10 cellular contexts compared by ENCODE assay signal in genomic region chr1:17060129-17060868, GRCh38. TPM values are rescaled to one million over a fixed set of nuclear protein-coding genes. Genes with fewer than 3 reads are reported as not detected.
DNase-seq lines count a peak whose midpoint lies in the region; ATAC-seq and TF ChIP-seq lines count a peak whose summit lies in the region.
"Had no signal": no experiment of that assay in that cellular context is flagged by ENCODE, and none has a peak within 500 bp of the region (broad histone marks: within the 10 kb centered on the region; RNA-seq: fewer than 3 reads in every experiment).

No MANE protein-coding gene starts in this region.

- H3K9ac ChIP-seq in ES-I3 (ENCODE audit: low read depth, low read length) = 0 out of 2 replicates have a peak overlapping the region, but pooled peaks have one; percentile 4
- H3K9ac ChIP-seq in neural progenitor cell = no peak overlapping the region
- H3K9ac ChIP-seq: parathyroid adenoma had no signal

- no peak for ATAC-seq in GM21381 (IDR thresholded peaks at IDR 0.05; ENCODE audit: unreplicated experiment)

- H3K4me1 Mint-ChIP-seq in neural progenitor cell = peaks cover 31% of the 10 kb centered on the region

- H3K4me1 ChIP-seq in ES-I3 (ENCODE audit: insufficient read depth, low read length) (peaks cover 21% of the 10 kb centered on the region), neural progenitor cell (peaks cover 7% of the 10 kb centered on the region)
- H3K4me1 ChIP-seq: breast epithelium, parathyroid adenoma had no signal

- no peaks in the 10 kb centered on the region for H3K79me2 ChIP-seq in neural progenitor cell (ENCODE audit: low read depth)
- H3K79me2 ChIP-seq: parathyroid adenoma had no signal

- no peak overlapping the region for H3K4me3 Mint-ChIP-seq in neural progenitor cell

- no peaks in the 10 kb centered on the region for H3K27me3 ChIP-seq in neural progenitor cell
- H3K27me3 ChIP-seq: breast epithelium had no signal

- H3K9me3 ChIP-seq in ES-I3 (ENCODE audit: control insufficient read depth, insufficient read depth, low read length) (peaks cover 2% of the 10 kb centered on the region; the same call in 1 of the 2 replicates), neural progenitor cell (ENCODE audit: low read depth) (no peaks in the 10 kb centered on the region)

- DNase-seq in NOMO-1 treated with DMSO at 0.1 percent for 48 hours (lab: John Stamatoyannopoulos, UW; ENCODE audit: unreplicated experiment) (peak; percentile 91), choroid plexus epithelial cell (ENCODE audit: low read depth) (peak; percentile 22), neural progenitor cell (ENCODE audit: low spot score) (no peak), GM19240 (ENCODE audit: insufficient read length, low spot score) (no peak), SK-N-DZ (ENCODE audit: low spot score) (no peak), NCI-H2171 (lab: John Stamatoyannopoulos, UW) (no peak)

- peaks cover 10% of the 10 kb centered on the region for H3K27me3 Mint-ChIP-seq in neural progenitor cell (ENCODE audit: insufficient read depth, low read depth)

- no peaks in the 10 kb centered on the region for H4K20me1 ChIP-seq in neural progenitor cell (ENCODE audit: low read depth)

- peak overlapping the region; percentile 63 for H2AFZ ChIP-seq in neural progenitor cell (replicated peaks)
- H2AFZ ChIP-seq: parathyroid adenoma had no signal

- TF ChIP-seq CTCF in choroid plexus epithelial cell (conservative IDR thresholded peaks at IDR 0.05; ENCODE audit: low read depth, low read length) (no peak), neural progenitor cell (IDR thresholded peaks at IDR 0.05) (no peak)

- H3K27ac ChIP-seq in neural progenitor cell = no peak overlapping the region
- H3K27ac ChIP-seq: breast epithelium, parathyroid adenoma had no signal

- H3K4me2 ChIP-seq in neural progenitor cell = no peak overlapping the region

- H3K9me3 Mint-ChIP-seq in neural progenitor cell = peaks cover 9% of the 10 kb centered on the region

- no peak overlapping the region for H3K4me3 ChIP-seq in choroid plexus epithelial cell (ENCODE audit: low read depth, low read length)
- no peak overlapping the region for H3K4me3 ChIP-seq in neural progenitor cell
- H3K4me3 ChIP-seq: breast epithelium had no signal

- H3K36me3 Mint-ChIP-seq in neural progenitor cell = no peaks in the 10 kb centered on the region

- H3K27ac Mint-ChIP-seq in neural progenitor cell = peak overlapping the region; percentile 6

- H3K36me3 ChIP-seq in ES-I3 (ENCODE audit: insufficient read depth, low read length) (no peaks in the 10 kb centered on the region; the same call in 1 of the 2 replicates), neural progenitor cell (no peaks in the 10 kb centered on the region)
- H3K36me3 ChIP-seq: breast epithelium had no signal

- peaks cover 20% of the 10 kb centered on the region for H3F3A ChIP-seq in neural progenitor cell (ENCODE audit: low read depth)

RNA-seq across cellular contexts. Expression of gene SDHB, which starts 6.5 kb away (rescaled TPM):
- total RNA-seq in neural progenitor cell (ENCODE audit: low replicate concordance) = 53.8 and 61.2 TPM in 2 replicates
- polyA plus RNA-seq in SK-N-DZ (2014; cell fraction: cytosol; rRNA removed) = 201 and 208 TPM in 2 replicates
- polyA plus RNA-seq in SK-N-DZ (2014; cell fraction: nucleus; rRNA removed) = 126 and 129 TPM in 2 replicates

RNA-seq across cellular contexts. Expression of gene ATP13A2, which starts 48.6 kb away (rescaled TPM):
- total RNA-seq in neural progenitor cell (ENCODE audit: low replicate concordance) = 18.8 and 46.6 TPM in 2 replicates
- 17.9 and 22.6 TPM in 2 replicates for polyA plus RNA-seq in SK-N-DZ (2014; cell fraction: cytosol; rRNA removed)
- 18.5 and 23.5 TPM in 2 replicates for polyA plus RNA-seq in SK-N-DZ (2014; cell fraction: nucleus; rRNA removed)

RNA-seq across cellular contexts. Expression of gene PADI2, which starts 59.0 kb away (rescaled TPM):
- total RNA-seq in neural progenitor cell (ENCODE audit: low replicate concordance) = 0.77 and 1.4 TPM in 2 replicates
- polyA plus RNA-seq in SK-N-DZ (2014; cell fraction: cytosol; rRNA removed) = not detected in 2 replicates
- polyA plus RNA-seq in SK-N-DZ (2014; cell fraction: nucleus; rRNA removed) = not detected in 2 replicates

Comparison
In these comparisons a context has a peak if more than half of its experiments do, and no peak if none do; other contexts are left out.
1. DNase-seq: peak in NOMO-1 treated with DMSO at 0.1 percent for 48 hours (single experiment) and choroid plexus epithelial cell (single experiment); none in neural progenitor cell (single experiment), GM19240 (single experiment), SK-N-DZ (single experiment) and NCI-H2171 (single experiment).